In the genomic region with DNA sequence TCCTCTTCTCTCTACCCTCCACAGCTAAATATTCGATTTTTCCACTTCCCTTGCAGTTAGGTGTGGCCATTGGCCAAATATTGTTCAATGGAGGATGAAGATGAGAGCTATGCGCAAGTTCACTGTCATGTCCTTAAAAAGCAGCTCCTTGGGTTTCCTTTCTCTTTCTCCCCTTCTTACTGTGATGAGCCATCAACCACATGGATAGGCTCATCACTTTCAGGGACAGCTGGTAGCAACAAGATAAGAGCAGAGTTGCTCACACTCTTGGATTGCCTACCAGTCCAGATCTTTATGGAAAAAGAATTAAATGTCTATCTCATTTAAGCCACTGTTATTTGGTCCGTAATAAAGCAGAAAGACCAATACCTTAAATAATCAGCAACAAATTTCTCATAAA, we compare ENCODE assay signal across 1 cellular context.
TF ChIP-seq lines count a peak whose summit lies in the region.

No MANE protein-coding gene starts in this region.

TF ChIP-seq in K562, 482 proteins besides CTCF, POLR2A, EP300 and RAD21 (continued from another document):
- TF ChIP-seq, protein P1, sequence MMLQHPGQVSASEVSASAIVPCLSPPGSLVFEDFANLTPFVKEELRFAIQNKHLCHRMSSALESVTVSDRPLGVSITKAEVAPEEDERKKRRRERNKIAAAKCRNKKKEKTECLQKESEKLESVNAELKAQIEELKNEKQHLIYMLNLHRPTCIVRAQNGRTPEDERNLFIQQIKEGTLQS (IDR thresholded peaks at IDR 0.05): 0 out of 2 replicates have a peak, but pooled peaks have one; percentile 10
- TF ChIP-seq, protein P1 (CRISPR knock-in tag; conservative IDR thresholded peaks at IDR 0.05): no peak
- no peak for TF ChIP-seq TCFL5 (CRISPR knock-in tag; conservative IDR thresholded peaks at IDR 0.05)
